8 cellular contexts compared by ENCODE assay signal in genomic region chr3:40452876-40453730, GRCh38. TPM values are rescaled to one million over a fixed set of nuclear protein-coding genes. Genes with fewer than 3 reads are reported as not detected.
A peak's percentile ranks its signal among the peaks of the same experiment; 100 is the strongest.
DNase-seq lines count a peak whose midpoint lies in the region; ATAC-seq and TF ChIP-seq lines count a peak whose summit lies in the region.

No MANE protein-coding gene starts in this region.

- peak overlapping the region; percentile 73 for H3K18ac ChIP-seq in neuronal stem cell (ENCODE audit: low read length)

- peaks cover 5% of the 10 kb centered on the region; the same call in 1 of the 2 replicates for H3K9me3 Mint-ChIP-seq in HFFc6
- no peaks in the 10 kb centered on the region for H3K9me3 Mint-ChIP-seq in activated naive CD4-positive, alpha-beta T cell treated with anti-CD3 and anti-CD28 coated beads, Interleukin-2, amount 10 ng/mL, durations not matched to agents 7 days and 5 days

- TF ChIP-seq POLR2A in gastroesophageal sphincter (IDR thresholded peaks at IDR 0.05): peak in 1 of 2 donors; percentile 25

- peak; percentile 97 for ATAC-seq in gastroesophageal sphincter

- H3K23ac ChIP-seq in neuronal stem cell (ENCODE audit: low read depth, low read length, poor library complexity): peak overlapping the region; percentile 71

- peaks cover 0 to 12% of the 10 kb centered on the region in 2 donors for H3K36me3 ChIP-seq in gastroesophageal sphincter
- H3K36me3 ChIP-seq in neuronal stem cell (replicated peaks in 1 of 2; ENCODE audit: control insufficient read depth in 2 of 2, insufficient read depth in 2 of 2, low read length in 2 of 2): peaks cover 0 to 4% of the 10 kb centered on the region in 2 donors
- peaks cover 2 to 16% (median 6%) of the 10 kb centered on the region in 5 donors for H3K36me3 ChIP-seq in subcutaneous abdominal adipose tissue (ENCODE audit: control insufficient read depth in 5 of 5, insufficient read depth in 5 of 5, low read length in 5 of 5)

- H2AFZ ChIP-seq in neuronal stem cell (ENCODE audit: low read length): peak overlapping the region; percentile 94

- CTCF ChIA-PET in activated naive CD4-positive, alpha-beta T cell treated with anti-CD3 and anti-CD28 coated beads, Interleukin-2, amount 10 ng/mL, durations not matched to agents 7 days and 5 days (lab: Charles Lee): interaction anchor here (0.6 to 1.3 kb wide), 3 partner anchors 12 to 126 kb away, joined by 3 to 4 read pairs (median 3); no protein-coding TSS in a partner anchor

- DNase-seq in GM04504 (ENCODE audit: low read depth): peak; percentile 97
- DNase-seq in HFFc6: peak; percentile 99
- peak; percentile 99 for DNase-seq in NAMALWA (ENCODE audit: low spot score)
- DNase-seq in SK-MEL-5 (ENCODE audit: low read depth, low spot score): peak; percentile 99
- DNase-seq in activated naive CD4-positive, alpha-beta T cell treated with anti-CD3 and anti-CD28 coated beads, Interleukin-2, amount 10 ng/mL, durations not matched to agents 7 days and 5 days: peak; percentile 98
- DNase-seq in neuronal stem cell (ENCODE audit: low spot score): peak; percentile 95

- TF ChIP-seq CTCF in HFFc6 (IDR thresholded peaks at IDR 0.05): no peak
- no peak for TF ChIP-seq CTCF in gastroesophageal sphincter (IDR thresholded peaks at IDR 0.05)

- H3K36me3 Mint-ChIP-seq in HFFc6 (ENCODE audit: low read depth): peaks cover 21% of the 10 kb centered on the region
- H3K36me3 Mint-ChIP-seq in activated naive CD4-positive, alpha-beta T cell treated with anti-CD3 and anti-CD28 coated beads, Interleukin-2, amount 10 ng/mL, durations not matched to agents 7 days and 5 days: peaks cover 6% of the 10 kb centered on the region

- no peak overlapping the region for H2BK12ac ChIP-seq in neuronal stem cell (ENCODE audit: low read length)

- TF ChIP-seq EP300 in gastroesophageal sphincter (IDR thresholded peaks at IDR 0.05): no peak

- peak overlapping the region; percentile 79 to 96 (median 90) for H3K27ac ChIP-seq in gastroesophageal sphincter
- peak overlapping the region; percentile 71 for H3K27ac ChIP-seq in neuronal stem cell (replicated peaks; ENCODE audit: low read length)
- H3K27ac ChIP-seq in subcutaneous abdominal adipose tissue (ENCODE audit: low read depth, low read length): peak overlapping the region; percentile 90

- peaks cover 4% of the 10 kb centered on the region for H3K27me3 Mint-ChIP-seq in HFFc6 (ENCODE audit: insufficient read depth)
- H3K27me3 Mint-ChIP-seq in activated naive CD4-positive, alpha-beta T cell treated with anti-CD3 and anti-CD28 coated beads, Interleukin-2, amount 10 ng/mL, durations not matched to agents 7 days and 5 days: peaks cover 4% of the 10 kb centered on the region

- peaks cover 57% of the 10 kb centered on the region for H3K4me1 Mint-ChIP-seq in HFFc6 (ENCODE audit: low read depth)
- H3K4me1 Mint-ChIP-seq in activated naive CD4-positive, alpha-beta T cell treated with anti-CD3 and anti-CD28 coated beads, Interleukin-2, amount 10 ng/mL, durations not matched to agents 7 days and 5 days: peaks cover 54% of the 10 kb centered on the region

- peak overlapping the region; percentile 81 for H3K4me2 ChIP-seq in neuronal stem cell (ENCODE audit: insufficient read depth, low read length, poor library complexity, severe bottlenecking)

- peak overlapping the region; percentile 78 for H3K14ac ChIP-seq in neuronal stem cell (ENCODE audit: low read length)

- H2BK15ac ChIP-seq in neuronal stem cell (ENCODE audit: low read length): peak overlapping the region; percentile 68

- no peak overlapping the region for H2AK5ac ChIP-seq in neuronal stem cell (ENCODE audit: low read depth, low read length)

- no peak overlapping the region for H2BK5ac ChIP-seq in neuronal stem cell (ENCODE audit: low read length)

- H3K27ac Mint-ChIP-seq in HFFc6: peak overlapping the region; percentile 86
- H3K27ac Mint-ChIP-seq in activated naive CD4-positive, alpha-beta T cell treated with anti-CD3 and anti-CD28 coated beads, Interleukin-2, amount 10 ng/mL, durations not matched to agents 7 days and 5 days: peak overlapping the region; percentile 98

- no peaks in the 10 kb centered on the region for H3K27me3 ChIP-seq in gastroesophageal sphincter
- no peaks in the 10 kb centered on the region for H3K27me3 ChIP-seq in neuronal stem cell (ENCODE audit: control insufficient read depth in 3 of 3, insufficient read depth in 3 of 3, low read depth in 1 of 3, low read length in 3 of 3)
- no peaks in the 10 kb centered on the region for H3K27me3 ChIP-seq in subcutaneous abdominal adipose tissue (ENCODE audit: control insufficient read depth in 5 of 5, insufficient read depth in 4 of 5, low read length in 5 of 5)

- peak overlapping the region; percentile 43 for H4K8ac ChIP-seq in neuronal stem cell (ENCODE audit: low read depth, low read length)

- no peaks in the 10 kb centered on the region for H3K9me3 ChIP-seq in gastroesophageal sphincter
- no peaks in the 10 kb centered on the region for H3K9me3 ChIP-seq in neuronal stem cell (replicated peaks in 1 of 2; ENCODE audit: control insufficient read depth in 2 of 2, insufficient read depth in 1 of 2, low read depth in 1 of 2, low read length in 2 of 2)
- no peaks in the 10 kb centered on the region for H3K9me3 ChIP-seq in subcutaneous abdominal adipose tissue (ENCODE audit: control insufficient read depth in 5 of 5, low read length in 5 of 5)

- peak overlapping the region; percentile 42 to 65 for H3K4me3 ChIP-seq in gastroesophageal sphincter
- peak overlapping the region; percentile 73 to 95 for H3K4me3 ChIP-seq in neuronal stem cell (ENCODE audit: low read length in 2 of 2)
- H3K4me3 ChIP-seq in subcutaneous abdominal adipose tissue (ENCODE audit: low read depth in 1 of 5, low read length in 5 of 5): peak overlapping the region; percentile 80 to 99 (median 95)

- in situ Hi-C loops in SK-MEL-5 (cut with HindIII; ENCODE audit: low pct_unique_long_range_greater_than_20kb, low sequenced_read_pairs): no loop called here

- H3K79me1 ChIP-seq in neuronal stem cell (ENCODE audit: low read depth, low read length): no peaks in the 10 kb centered on the region

- no peak overlapping the region for H4K91ac ChIP-seq in neuronal stem cell (ENCODE audit: low read depth, low read length, poor library complexity)

- H3K9ac ChIP-seq in neuronal stem cell (ENCODE audit: low read depth, low read length, poor library complexity) (peak overlapping the region; percentile 87), subcutaneous abdominal adipose tissue (ENCODE audit: low read length in 5 of 5) (peak overlapping the region; percentile 76 to 94 (median 85))

- H3K4me3 Mint-ChIP-seq in HFFc6: peak overlapping the region; percentile 94
- peak overlapping the region; percentile 87 for H3K4me3 Mint-ChIP-seq in activated naive CD4-positive, alpha-beta T cell treated with anti-CD3 and anti-CD28 coated beads, Interleukin-2, amount 10 ng/mL, durations not matched to agents 7 days and 5 days

- H3K4me1 ChIP-seq in gastroesophageal sphincter (peaks cover 2 to 30% (median 21%) of the 10 kb centered on the region in 3 donors), neuronal stem cell (ENCODE audit: control insufficient read depth in 2 of 2, insufficient read depth in 1 of 2, low read depth in 1 of 2, low read length in 2 of 2) (peaks cover 1 to 5% of the 10 kb centered on the region in 2 donors), subcutaneous abdominal adipose tissue (ENCODE audit: control insufficient read depth in 5 of 5, insufficient read depth in 5 of 5, low read length in 5 of 5) (peaks cover 0 to 32% (median 30%) of the 10 kb centered on the region in 5 donors)

- H2BK120ac ChIP-seq in neuronal stem cell (ENCODE audit: low read depth, low read length): no peak overlapping the region

- H3K4ac ChIP-seq in neuronal stem cell (ENCODE audit: low read length): no peak overlapping the region

- WGBS in gastroesophageal sphincter (ENCODE audit: low coverage in 1 of 2), 2 donors: 0% methylated on average over 3 to 4 of the region's 41 CpGs
- no CpG with 5 or more reads among the region's 41 CpGs for WGBS in neuronal stem cell (ENCODE audit: extremely low coverage in 2 of 2, insufficient read length in 2 of 2, insufficient replicate concordance in 1 of 2), 2 donors

RNA-seq across cellular contexts. Expression of gene RPL14, which starts 4.0 kb away (rescaled TPM):
- 1,000 to 10,000 TPM; 1,695 to 2,062 (median 1,834) TPM for total RNA-seq in HFFc6 (2021; fragmentation: NEBNext Ultra II Directional; extraction: Animal tissue kit (Norgen Biotek cat#: 25700))
- 891 and 898 TPM in 2 replicates for total RNA-seq in SK-MEL-5 (2014; rRNA removed; shearing (Covaris generic))
- polyA plus RNA-seq in SK-MEL-5 (2015; cell fraction: cytosol; rRNA removed): 603 and 695 TPM in 2 replicates
- polyA plus RNA-seq in SK-MEL-5 (2015; cell fraction: nucleus; rRNA removed): 149 and 152 TPM in 2 replicates
- 100 to 1,000 TPM; 339 to 470 (median 384) TPM for total RNA-seq in gastroesophageal sphincter
- 1,555 TPM for polyA plus RNA-seq in neuronal stem cell (2013, experiment 1 of 2)
- 1,586 TPM for polyA plus RNA-seq in neuronal stem cell (2013, experiment 2 of 2)

RNA-seq across cellular contexts. Expression of gene ZNF619, which starts 23.8 kb away (rescaled TPM):
- 1 to 10 TPM; 3.2 to 5.1 (median 4.7) TPM for total RNA-seq in HFFc6 (2021; fragmentation: NEBNext Ultra II Directional; extraction: Animal tissue kit (Norgen Biotek cat#: 25700))
- 2.6 and 2.7 TPM in 2 replicates for total RNA-seq in SK-MEL-5 (2014; rRNA removed; shearing (Covaris generic))
- 1.8 TPM in 2 replicates for polyA plus RNA-seq in SK-MEL-5 (2015; cell fraction: cytosol; rRNA removed)
- 2.0 and 4.3 TPM in 2 replicates for polyA plus RNA-seq in SK-MEL-5 (2015; cell fraction: nucleus; rRNA removed)
- total RNA-seq in gastroesophageal sphincter: 1 to 10 TPM; 4.6 to 7.9 (median 5.3) TPM
- polyA plus RNA-seq in neuronal stem cell (2013, experiment 1 of 2): 5.0 TPM
- 5.1 TPM for polyA plus RNA-seq in neuronal stem cell (2013, experiment 2 of 2)

RNA-seq across cellular contexts. Expression of gene ZNF620, which starts 52.7 kb away (rescaled TPM):
- 1 to 10 TPM in 1 of 6 experiments, under 1 TPM in 5; 0.54 to 1.2 (median 0.69) TPM for total RNA-seq in HFFc6 (2021; fragmentation: NEBNext Ultra II Directional; extraction: Animal tissue kit (Norgen Biotek cat#: 25700))
- 2.2 and 2.3 TPM in 2 replicates for total RNA-seq in SK-MEL-5 (2014; rRNA removed; shearing (Covaris generic))
- polyA plus RNA-seq in SK-MEL-5 (2015; cell fraction: cytosol; rRNA removed): 1.0 and 2.0 TPM in 2 replicates
- 2.9 and 3.2 TPM in 2 replicates for polyA plus RNA-seq in SK-MEL-5 (2015; cell fraction: nucleus; rRNA removed)
- 1 to 10 TPM; 3.4 to 7.0 (median 4.7) TPM for total RNA-seq in gastroesophageal sphincter
- 12.8 TPM for polyA plus RNA-seq in neuronal stem cell (2013, experiment 1 of 2)
- polyA plus RNA-seq in neuronal stem cell (2013, experiment 2 of 2): 12.4 TPM

Comparison
In these comparisons a context has a peak if more than half of its experiments do, and no peak if none do; other contexts are left out.
1. Peak in every context shown above with its lines: DNase-seq, ATAC-seq, H3K4me3 ChIP-seq and H3K27ac ChIP-seq.